19 cellular contexts compared by ENCODE assay signal in genomic region chr1:93148001-93148400, GRCh38. TPM values are rescaled to one million over a fixed set of nuclear protein-coding genes. Genes with fewer than 3 reads are reported as not detected.
DNase-seq lines count a peak whose midpoint lies in the region; ATAC-seq and TF ChIP-seq lines count a peak whose summit lies in the region.
"Had no signal": no experiment of that assay in that cellular context is flagged by ENCODE, and none has a peak within 500 bp of the region (broad histone marks: within the 10 kb centered on the region; RNA-seq: fewer than 3 reads in every experiment).

No MANE protein-coding gene starts in this region.

- no peaks in the 10 kb centered on the region for H3K9me3 ChIP-seq in T-helper 17 cell (ENCODE audit: control insufficient read depth, low read length, poor library complexity, severe bottlenecking)
- H3K9me3 ChIP-seq: breast epithelium, ovary, tibial artery had no signal

- no peak overlapping the region for H3K4me3 ChIP-seq in fibroblast of the aortic adventitia (ENCODE audit: low read depth, low read length)
- H3K4me3 ChIP-seq: breast epithelium, ovary, tibial artery had no signal

- H3K9me3 Mint-ChIP-seq in activated CD8-positive, alpha-beta T cell treated with anti-CD3 and anti-CD28 coated beads for 36 hours = no peaks in the 10 kb centered on the region
- no peaks in the 10 kb centered on the region for H3K9me3 Mint-ChIP-seq in activated CD8-positive, alpha-beta T cell treated with anti-CD3 and anti-CD28 coated beads, Interleukin-2, amount 10 ng/mL, durations not matched to agents 7 days and 5 days (ENCODE audit: insufficient read depth)
- H3K9me3 Mint-ChIP-seq in stimulated activated effector memory CD8-positive, alpha-beta T cell treated with anti-CD3 and anti-CD28 coated beads, Interleukin-12 subunit alpha, Interleukin-12 subunit beta, amount 100 ng/mL, for 72 hours = no peaks in the 10 kb centered on the region
- H3K9me3 Mint-ChIP-seq: activated naive CD4-positive, alpha-beta T cell treated with anti-CD3 and anti-CD28 coated beads, Interleukin-2, amount 10 ng/mL, durations not matched to agents 7 days and 5 days; T-helper 2 cell treated with Interferon-gamma antibody and Interleukin-4, amounts not matched to agents 5 μg/mL and 100 μg/mL, for 36 hours had no signal

- TF ChIP-seq CTCF in activated CD8-positive, alpha-beta T cell treated with anti-CD3 and anti-CD28 coated beads for 36 hours (IDR thresholded peaks at IDR 0.05) = no peak
- TF ChIP-seq CTCF in fibroblast of the aortic adventitia (IDR thresholded peaks at IDR 0.05; ENCODE audit: insufficient read depth, low read length) = no peak

- POLR2A ChIA-PET in activated CD8-positive, alpha-beta T cell treated with anti-CD3 and anti-CD28 coated beads for 36 hours (lab: Charles Lee) = no interaction called here
- POLR2A ChIA-PET in activated CD8-positive, alpha-beta T cell treated with anti-CD3 and anti-CD28 coated beads, Interleukin-2, amount 10 ng/mL, durations not matched to agents 7 days and 5 days (lab: Charles Lee) = no interaction called here

- H3K27ac Mint-ChIP-seq in activated CD8-positive, alpha-beta T cell treated with anti-CD3 and anti-CD28 coated beads for 36 hours = peak overlapping the region; percentile 63
- no peak overlapping the region for H3K27ac Mint-ChIP-seq in activated CD8-positive, alpha-beta T cell treated with anti-CD3 and anti-CD28 coated beads, Interleukin-2, amount 10 ng/mL, durations not matched to agents 7 days and 5 days
- H3K27ac Mint-ChIP-seq in T-helper 17 cell = peak overlapping the region; percentile 65
- H3K27ac Mint-ChIP-seq in stimulated activated effector memory CD8-positive, alpha-beta T cell treated with anti-CD3 and anti-CD28 coated beads, Interleukin-12 subunit alpha, Interleukin-12 subunit beta, amount 100 ng/mL, for 72 hours = peak overlapping the region; percentile 21
- H3K27ac Mint-ChIP-seq: activated naive CD4-positive, alpha-beta T cell treated with anti-CD3 and anti-CD28 coated beads, Interleukin-2, amount 10 ng/mL, durations not matched to agents 7 days and 5 days had no signal

- no peak for DNase-seq in activated CD8-positive, alpha-beta T cell treated with anti-CD3 and anti-CD28 coated beads for 36 hours
- no peak for DNase-seq in activated CD8-positive, alpha-beta T cell treated with anti-CD3 and anti-CD28 coated beads, Interleukin-2, amount 10 ng/mL, durations not matched to agents 7 days and 5 days
- DNase-seq in T-helper 17 cell = no peak
- DNase-seq in fibroblast of the aortic adventitia (ENCODE audit: low read depth) = peak; percentile 50
- no peak for DNase-seq in stimulated activated effector memory CD8-positive, alpha-beta T cell treated with anti-CD3 and anti-CD28 coated beads, Interleukin-12 subunit alpha, Interleukin-12 subunit beta, amount 100 ng/mL, for 72 hours (ENCODE audit: low spot score in 2 of 2)
- DNase-seq in NOMO-1 treated with dmso at 0.1 percent for 144 hours (lab: John Stamatoyannopoulos, UW; ENCODE audit: unreplicated experiment) = no peak
- DNase-seq: activated naive CD4-positive, alpha-beta T cell treated with anti-CD3 and anti-CD28 coated beads, Interleukin-2, amount 10 ng/mL, durations not matched to agents 7 days and 5 days; effector CD4-positive, alpha-beta T cell; GOT3; left colon; NCI-H146; ovary; SHP77 treated with DMSO at 0.1 percent for 48 hours; tibial artery had no signal

- H3K4me1 Mint-ChIP-seq in activated CD8-positive, alpha-beta T cell treated with anti-CD3 and anti-CD28 coated beads for 36 hours (ENCODE audit: low read depth) = peaks cover 7% of the 10 kb centered on the region
- no peaks in the 10 kb centered on the region for H3K4me1 Mint-ChIP-seq in activated CD8-positive, alpha-beta T cell treated with anti-CD3 and anti-CD28 coated beads, Interleukin-2, amount 10 ng/mL, durations not matched to agents 7 days and 5 days (ENCODE audit: low read depth)
- peaks cover 16% of the 10 kb centered on the region for H3K4me1 Mint-ChIP-seq in T-helper 17 cell
- H3K4me1 Mint-ChIP-seq in stimulated activated effector memory CD8-positive, alpha-beta T cell treated with anti-CD3 and anti-CD28 coated beads, Interleukin-12 subunit alpha, Interleukin-12 subunit beta, amount 100 ng/mL, for 72 hours = no peaks in the 10 kb centered on the region
- H3K4me1 Mint-ChIP-seq: activated naive CD4-positive, alpha-beta T cell treated with anti-CD3 and anti-CD28 coated beads, Interleukin-2, amount 10 ng/mL, durations not matched to agents 7 days and 5 days had no signal

- CTCF ChIA-PET in activated CD8-positive, alpha-beta T cell treated with anti-CD3 and anti-CD28 coated beads for 36 hours (lab: Charles Lee) = no interaction called here
- CTCF ChIA-PET in activated CD8-positive, alpha-beta T cell treated with anti-CD3 and anti-CD28 coated beads, Interleukin-2, amount 10 ng/mL, durations not matched to agents 7 days and 5 days (lab: Charles Lee) = no interaction called here

- no peak for ATAC-seq in activated CD8-positive, alpha-beta T cell treated with anti-CD3 and anti-CD28 coated beads for 36 hours
- no peak for ATAC-seq in activated CD8-positive, alpha-beta T cell treated with anti-CD3 and anti-CD28 coated beads, Interleukin-2, amount 10 ng/mL, durations not matched to agents 7 days and 5 days
- no peak for ATAC-seq in T-helper 17 cell
- ATAC-seq in stimulated activated effector memory CD8-positive, alpha-beta T cell treated with anti-CD3 and anti-CD28 coated beads, Interleukin-12 subunit alpha, Interleukin-12 subunit beta, amount 100 ng/mL, for 72 hours = no peak
- ATAC-seq in HG03469 (IDR thresholded peaks at IDR 0.05; ENCODE audit: unreplicated experiment) = no peak
- ATAC-seq in HG02588 (IDR thresholded peaks at IDR 0.05; ENCODE audit: unreplicated experiment) = no peak
- ATAC-seq: activated CD4-positive, CD25-positive, alpha-beta regulatory T cell treated with anti-CD3 and anti-CD28 coated beads, Interleukin-2, amount 50 U/mL, for 24 hours had no signal

- H3K36me3 Mint-ChIP-seq in activated CD8-positive, alpha-beta T cell treated with anti-CD3 and anti-CD28 coated beads for 36 hours (ENCODE audit: low read depth) = peaks cover 40% of the 10 kb centered on the region
- H3K36me3 Mint-ChIP-seq in activated CD8-positive, alpha-beta T cell treated with anti-CD3 and anti-CD28 coated beads, Interleukin-2, amount 10 ng/mL, durations not matched to agents 7 days and 5 days (ENCODE audit: low read depth) = peaks cover 40% of the 10 kb centered on the region
- H3K36me3 Mint-ChIP-seq in T-helper 17 cell (ENCODE audit: low read depth) = peaks cover 2% of the 10 kb centered on the region
- H3K36me3 Mint-ChIP-seq in stimulated activated effector memory CD8-positive, alpha-beta T cell treated with anti-CD3 and anti-CD28 coated beads, Interleukin-12 subunit alpha, Interleukin-12 subunit beta, amount 100 ng/mL, for 72 hours = peaks cover 78% of the 10 kb centered on the region

- H3K4me3 Mint-ChIP-seq in activated CD8-positive, alpha-beta T cell treated with anti-CD3 and anti-CD28 coated beads for 36 hours = no peak overlapping the region
- no peak overlapping the region for H3K4me3 Mint-ChIP-seq in activated CD8-positive, alpha-beta T cell treated with anti-CD3 and anti-CD28 coated beads, Interleukin-2, amount 10 ng/mL, durations not matched to agents 7 days and 5 days
- no peak overlapping the region for H3K4me3 Mint-ChIP-seq in T-helper 17 cell
- H3K4me3 Mint-ChIP-seq in stimulated activated effector memory CD8-positive, alpha-beta T cell treated with anti-CD3 and anti-CD28 coated beads, Interleukin-12 subunit alpha, Interleukin-12 subunit beta, amount 100 ng/mL, for 72 hours = no peak overlapping the region
- H3K4me3 Mint-ChIP-seq: activated naive CD4-positive, alpha-beta T cell treated with anti-CD3 and anti-CD28 coated beads, Interleukin-2, amount 10 ng/mL, durations not matched to agents 7 days and 5 days; T-helper 2 cell treated with Interferon-gamma antibody and Interleukin-4, amounts not matched to agents 5 μg/mL and 100 μg/mL, for 36 hours had no signal

- no peaks in the 10 kb centered on the region for H3K27me3 Mint-ChIP-seq in activated CD8-positive, alpha-beta T cell treated with anti-CD3 and anti-CD28 coated beads for 36 hours
- no peaks in the 10 kb centered on the region for H3K27me3 Mint-ChIP-seq in activated CD8-positive, alpha-beta T cell treated with anti-CD3 and anti-CD28 coated beads, Interleukin-2, amount 10 ng/mL, durations not matched to agents 7 days and 5 days (ENCODE audit: low read depth)
- no peaks in the 10 kb centered on the region for H3K27me3 Mint-ChIP-seq in T-helper 17 cell
- H3K27me3 Mint-ChIP-seq: activated naive CD4-positive, alpha-beta T cell treated with anti-CD3 and anti-CD28 coated beads, Interleukin-2, amount 10 ng/mL, durations not matched to agents 7 days and 5 days had no signal

- intact Hi-C loops in activated CD8-positive, alpha-beta T cell treated with anti-CD3 and anti-CD28 coated beads for 36 hours (cut with micrococcal nuclease) = loop anchor here (10.0 kb wide), 1 partner anchor 123 kb away; no protein-coding TSS in a partner anchor

RNA-seq across cellular contexts. Expression of gene TMED5, which starts 32.2 kb away (rescaled TPM):
- 10 to 100 TPM; 29.2 to 31.6 TPM for total RNA-seq in activated CD8-positive, alpha-beta T cell treated with anti-CD3 and anti-CD28 coated beads for 36 hours
- total RNA-seq in activated CD8-positive, alpha-beta T cell treated with anti-CD3 and anti-CD28 coated beads, Interleukin-2, amount 10 ng/mL, durations not matched to agents 7 days and 5 days = 10 to 100 TPM; 46.6 to 49.4 TPM
- 10 to 100 TPM; 47.6 to 55.1 TPM for total RNA-seq in T-helper 17 cell
- total RNA-seq in fibroblast of the aortic adventitia (ENCODE audit: low replicate concordance) = 38.2 and 60.6 TPM in 2 replicates

RNA-seq across cellular contexts. Expression of gene CCDC18, which starts 32.5 kb away (rescaled TPM):
- 10 to 100 TPM; 21.8 to 24.6 TPM for total RNA-seq in activated CD8-positive, alpha-beta T cell treated with anti-CD3 and anti-CD28 coated beads for 36 hours
- total RNA-seq in activated CD8-positive, alpha-beta T cell treated with anti-CD3 and anti-CD28 coated beads, Interleukin-2, amount 10 ng/mL, durations not matched to agents 7 days and 5 days = 10 to 100 TPM; 33.1 to 36.3 TPM
- total RNA-seq in T-helper 17 cell (10 to 100 TPM in 1 of 2 donors, 1 to 10 TPM in 1; 8.3 to 11.5 TPM), fibroblast of the aortic adventitia (ENCODE audit: low replicate concordance) (11.2 and 16.0 TPM in 2 replicates)
